Comparison of ENCODE assay signal across 18 cellular contexts in genomic region chr1:74586253-74586897, GRCh38.
DNase-seq lines count a peak whose midpoint lies in the region; ATAC-seq, FAIRE-seq and TF ChIP-seq lines count a peak whose summit lies in the region.
"Had no signal": no experiment of that assay in that cellular context is flagged by ENCODE, and none has a peak within 500 bp of the region (broad histone marks: within the 10 kb centered on the region; RNA-seq: fewer than 3 reads in every experiment).

No MANE protein-coding gene starts in this region.

- H2AFZ ChIP-seq in OCI-LY3 (ENCODE audit: low read depth, low read length), result no peak overlapping the region; the same call in 1 of the 2 replicates

- H3K36me3 ChIP-seq in OCI-LY3 (replicated peaks; ENCODE audit: low read depth, low read length), result no peaks in the 10 kb centered on the region
- H3K36me3 ChIP-seq: colonic mucosa, spleen, vagina had no signal

- DNase-seq in A172 (ENCODE audit: low spot score) (peak; percentile 2), fibroblast of peridontal ligament (ENCODE audit: extremely low read depth) (peak; percentile 7), HEK293T (ENCODE audit: extremely low spot score) (no peak), NCI-H2081 treated with DMSO at 0.1 percent for 48 hours (lab: John Stamatoyannopoulos, UW) (no peak)
- DNase-seq in activated CD4-positive, alpha-beta T cell treated with anti-CD3 and anti-CD28 coated beads, Interleukin-2, amount 50 U/mL, for 48 hours, result no peak
- DNase-seq: activated CD4-positive, alpha-beta T cell treated with anti-CD3 and anti-CD28 coated beads for 48 hours; colonic mucosa; foreskin keratinocyte; islet precursor cell; NCI-H510A; Right ventricle myocardium superior; spleen had no signal

- H4K20me1 ChIP-seq in OCI-LY3 (ENCODE audit: insufficient read depth, low read length), result no peaks in the 10 kb centered on the region

- no peaks in the 10 kb centered on the region for H3K27me3 ChIP-seq in OCI-LY3 (ENCODE audit: low read depth, low read length)
- H3K27me3 ChIP-seq: colonic mucosa, foreskin keratinocyte, spleen, vagina had no signal

- H3K4me2 ChIP-seq in OCI-LY3 (ENCODE audit: low read length), result peak overlapping the region; percentile 42; the same call in 1 of the 2 replicates

- H3K27ac ChIP-seq in OCI-LY3 (ENCODE audit: low read length), result no peak overlapping the region
- H3K27ac ChIP-seq: colonic mucosa, foreskin keratinocyte, spleen, vagina had no signal

- no peaks in the 10 kb centered on the region for H3K79me2 ChIP-seq in OCI-LY3 (ENCODE audit: low read length)

- TF ChIP-seq CTCF in OCI-LY3 (IDR thresholded peaks at IDR 0.05; ENCODE audit: low read depth, low read length), result no peak

- H3K9ac ChIP-seq in OCI-LY3 (ENCODE audit: low read length), result no peak overlapping the region

- no peaks in the 10 kb centered on the region for H3K4me1 ChIP-seq in OCI-LY3 (ENCODE audit: low read length)
- H3K4me1 ChIP-seq: colonic mucosa, foreskin keratinocyte, spleen, vagina had no signal

- FAIRE-seq in G401.6 (lab: Jason Lieb, UNC), result peak; percentile 86
- FAIRE-seq: GM19239 had no signal

- ATAC-seq in HG02759 (IDR thresholded peaks at IDR 0.05; ENCODE audit: unreplicated experiment), result no peak
- ATAC-seq: activated naive CD4-positive, alpha-beta T cell treated with anti-CD3 and anti-CD28 coated beads, Interleukin-2, amount 50 U/mL, for 72 hours; foreskin keratinocyte had no signal

- POLR2A ChIA-PET in HEK293T (lab: Yijun Ruan, JAX), result no interaction called here

- H3K4me3 ChIP-seq in OCI-LY3 (ENCODE audit: low read length), result 0 out of 2 replicates have a peak overlapping the region, but pooled peaks have one; percentile 27
- H3K4me3 ChIP-seq: colonic mucosa, vagina had no signal

- no peaks in the 10 kb centered on the region for H3K9me3 ChIP-seq in OCI-LY3 (ENCODE audit: insufficient read depth, low read length)
- H3K9me3 ChIP-seq: colonic mucosa, spleen, vagina had no signal

- CTCF ChIA-PET in HEK293T (lab: Yijun Ruan, JAX), result no interaction called here

TF ChIP-seq in HEK293T, 16 proteins besides CTCF, POLR2A, EP300 and RAD21:
- TF ChIP-seq ARNT (IDR thresholded peaks at IDR 0.05), result no peak
- TF ChIP-seq CTBP1 (IDR thresholded peaks at IDR 0.05; ENCODE audit: borderline replicate concordance), result no peak
- TF ChIP-seq FOXM1 (IDR thresholded peaks at IDR 0.05; ENCODE audit: borderline replicate concordance), result no peak
- no peak for TF ChIP-seq ZNF384 (IDR thresholded peaks at IDR 0.05)
- no peak for TF ChIP-seq LEF1 (IDR thresholded peaks at IDR 0.05; ENCODE audit: borderline replicate concordance)
- TF ChIP-seq L3MBTL2 (conservative IDR thresholded peaks at IDR 0.05), result no peak
- no peak for TF ChIP-seq SUZ12 (IDR thresholded peaks at IDR 0.05)
- no peak for TF ChIP-seq FOXA1 (IDR thresholded peaks at IDR 0.05)
- no peak for TF ChIP-seq FOXK2 (IDR thresholded peaks at IDR 0.05)
- no peak for TF ChIP-seq ELF4 (IDR thresholded peaks at IDR 0.05)
- TF ChIP-seq, protein P1, sequence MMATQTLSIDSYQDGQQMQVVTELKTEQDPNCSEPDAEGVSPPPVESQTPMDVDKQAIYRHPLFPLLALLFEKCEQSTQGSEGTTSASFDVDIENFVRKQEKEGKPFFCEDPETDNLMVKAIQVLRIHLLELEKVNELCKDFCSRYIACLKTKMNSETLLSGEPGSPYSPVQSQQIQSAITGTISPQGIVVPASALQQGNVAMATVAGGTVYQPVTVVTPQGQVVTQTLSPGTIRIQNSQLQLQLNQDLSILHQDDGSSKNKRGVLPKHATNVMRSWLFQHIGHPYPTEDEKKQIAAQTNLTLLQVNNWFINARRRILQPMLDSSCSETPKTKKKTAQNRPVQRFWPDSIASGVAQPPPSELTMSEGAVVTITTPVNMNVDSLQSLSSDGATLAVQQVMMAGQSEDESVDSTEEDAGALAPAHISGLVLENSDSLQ (IDR thresholded peaks at IDR 0.05), result no peak
- TF ChIP-seq HDGF (IDR thresholded peaks at IDR 0.05; ENCODE audit: borderline replicate concordance), result no peak
- no peak for TF ChIP-seq BHLHE40 (IDR thresholded peaks at IDR 0.05; ENCODE audit: borderline replicate concordance)
- no peak for TF ChIP-seq SP1 (IDR thresholded peaks at IDR 0.05)
- TF ChIP-seq NFRKB (IDR thresholded peaks at IDR 0.05), result no peak
- no peak for TF ChIP-seq TARDBP (IDR thresholded peaks at IDR 0.05)

Comparison
In these comparisons a context has a peak if more than half of its experiments do, and no peak if none do; other contexts are left out.
1. DNase-seq: peak in A172 (single experiment) and fibroblast of peridontal ligament (single experiment); none in HEK293T (single experiment), activated CD4-positive, alpha-beta T cell treated with anti-CD3 and anti-CD28 coated beads, Interleukin-2, amount 50 U/mL, for 48 hours (0 of 2) and NCI-H2081 treated with DMSO at 0.1 percent for 48 hours (single experiment).